8 cellular contexts compared by ENCODE assay signal in genomic region chr3:122030381-122031122, GRCh38.
DNase-seq lines count a peak whose midpoint lies in the region; ATAC-seq and TF ChIP-seq lines count a peak whose summit lies in the region.

No MANE protein-coding gene starts in this region.

- H3K9me3 Mint-ChIP-seq in effector memory CD8-positive, alpha-beta T cell, result no peaks in the 10 kb centered on the region

- ATAC-seq in GM21381 (IDR thresholded peaks at IDR 0.05; ENCODE audit: unreplicated experiment) (peak; percentile 66), HG03521 (IDR thresholded peaks at IDR 0.05; ENCODE audit: unreplicated experiment) (peak; percentile 49)
- ATAC-seq in effector memory CD8-positive, alpha-beta T cell (replicated peaks), result peak; percentile 66

- H3K27me3 ChIP-seq in tibial artery, result no peaks in the 10 kb centered on the region

- POLR2A ChIA-PET in GM10248 (lab: Yijun Ruan, JAX), result interaction anchor here (0.7 to 1.2 kb wide), 2 partner anchors 47 to 1085 kb away, joined by 3 to 4 read pairs; no protein-coding TSS in a partner anchor

- H3K4me3 ChIP-seq in tibial artery, result no peak overlapping the region

- H3K4me1 Mint-ChIP-seq in effector memory CD8-positive, alpha-beta T cell (ENCODE audit: low read depth in 2 of 2), result peaks cover 9 to 15% of the 10 kb centered on the region in 2 donors

- no peaks in the 10 kb centered on the region for H3K4me1 ChIP-seq in tibial artery

- peak; percentile 6 for DNase-seq in GM04504 (ENCODE audit: low read depth)
- no peak for DNase-seq in effector memory CD8-positive, alpha-beta T cell
- no peak for DNase-seq in NCI-H82 (lab: John Stamatoyannopoulos, UW)
- DNase-seq in tibial artery, result no peak
- DNase-seq in GM10248 (ENCODE audit: extremely low spot score), result no peak
- no peak for DNase-seq in globus pallidus (ENCODE audit: low spot score)

- no peak for TF ChIP-seq CTCF in tibial artery (IDR thresholded peaks at IDR 0.05)
- TF ChIP-seq CTCF in GM10248 (IDR thresholded peaks at IDR 0.05; ENCODE audit: control extremely low read depth, extremely low read depth, low read depth, missing control alignments), result no peak

- H3K9me3 ChIP-seq in tibial artery, result no peaks in the 10 kb centered on the region

- no peaks in the 10 kb centered on the region for H3K27me3 Mint-ChIP-seq in effector memory CD8-positive, alpha-beta T cell

- peak overlapping the region; percentile 18 to 53 for H3K27ac Mint-ChIP-seq in effector memory CD8-positive, alpha-beta T cell

- H3K36me3 ChIP-seq in tibial artery, result no peaks in the 10 kb centered on the region

- peak overlapping the region; percentile 4 to 50 for H3K4me3 Mint-ChIP-seq in effector memory CD8-positive, alpha-beta T cell

- intact Hi-C loops in tibial artery (cut with DNase I; ENCODE audit: low total_unique reads), result no loop called here

- H3K27ac ChIP-seq in tibial artery, result no peak overlapping the region

- no peaks in the 10 kb centered on the region for H3K36me3 Mint-ChIP-seq in effector memory CD8-positive, alpha-beta T cell (ENCODE audit: insufficient read depth)

- CTCF ChIA-PET in GM10248 (lab: Yijun Ruan, JAX), result interaction anchor here (0.8 to 3.1 kb wide), 9 partner anchors 11 to 80 kb away, joined by 3 to 17 read pairs (median 4); partner anchors contain the start of gene CD86
